In the genomic region with DNA sequence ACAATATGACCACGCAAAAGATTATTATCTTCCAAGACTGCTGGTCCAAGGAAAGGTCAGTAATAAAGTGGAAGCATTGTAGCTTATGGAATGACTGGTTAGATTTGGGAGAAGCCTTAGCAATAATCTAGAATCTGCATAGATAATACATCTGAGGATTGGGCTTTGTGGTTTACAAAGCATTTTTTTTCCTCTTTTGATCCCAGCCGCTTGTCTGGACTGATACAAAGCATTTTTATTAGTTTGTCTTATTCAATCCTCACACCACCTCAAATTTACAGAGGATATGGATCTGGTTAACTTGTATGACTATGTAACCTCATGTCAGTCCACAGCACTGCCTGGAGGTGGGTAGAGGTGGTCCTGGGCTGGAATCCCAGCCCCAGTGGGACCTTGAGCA, we compare ENCODE assay signal across 24 cellular contexts. TPM values are rescaled to one million over a fixed set of nuclear protein-coding genes. Genes with fewer than 3 reads are reported as not detected.
DNase-seq lines count a peak whose midpoint lies in the region; ATAC-seq, FAIRE-seq and TF ChIP-seq lines count a peak whose summit lies in the region.
"Had no signal": no experiment of that assay in that cellular context is flagged by ENCODE, and none has a peak within 500 bp of the region (broad histone marks: within the 10 kb centered on the region; RNA-seq: fewer than 3 reads in every experiment).

No MANE protein-coding gene starts in this region.

- H3K9me3 Mint-ChIP-seq in Caco-2 (ENCODE audit: unreplicated experiment): no peaks in the 10 kb centered on the region
- H3K9me3 Mint-ChIP-seq: CD4-positive, alpha-beta T cell had no signal

- H3K36me3 Mint-ChIP-seq in Caco-2 (ENCODE audit: insufficient read depth, unreplicated experiment): peaks cover 22% of the 10 kb centered on the region

- POLR2A ChIA-PET in Caco-2 (lab: Charles Lee): interaction anchor here (0.6 to 2.0 kb wide), 2 partner anchors 15 to 77 kb away, joined by 3 to 10 read pairs; a partner anchor contains a TSS

- no peak overlapping the region for H3K9ac ChIP-seq in kidney (ENCODE audit: low read length in 2 of 2)
- H3K9ac ChIP-seq: BLaER1 had no signal

- H3K27ac ChIP-seq in VCaP: peak overlapping the region; percentile 88
- H3K27ac ChIP-seq in kidney (ENCODE audit: low read depth in 2 of 2, low read length in 2 of 2): no peak overlapping the region
- H3K27ac ChIP-seq in gastrocnemius medialis: peak overlapping the region; percentile 60 to 88 (median 70)
- H3K27ac ChIP-seq: BLaER1, HL-60, Peyer's patch had no signal

- peak in 1 of 2 experiments; percentile 73 for DNase-seq in Caco-2
- peak; percentile 7 for DNase-seq in kidney
- DNase-seq in gastrocnemius medialis: no peak
- DNase-seq in iPS-NIHi7 (ENCODE audit: extremely low spot score): no peak
- DNase-seq in NCI-H526 (lab: John Stamatoyannopoulos, UW): no peak
- no peak for DNase-seq in cerebellar cortex (ENCODE audit: low spot score)
- DNase-seq in DMS 273 (lab: John Stamatoyannopoulos, UW; ENCODE audit: unreplicated experiment): no peak
- DNase-seq: CD4-positive, alpha-beta T cell; EL; GDM1; Karpas-422; MM.1S; NCI-H1694; NCI-H2029 treated with DMSO at 0.1 percent for 48 hours; NCI-H526 treated with DMSO at 0.1 percent for 48 hours; Peyer's patch; SHP77 treated with DMSO at 0.1 percent for 48 hours had no signal

- no TSS peak for BruUV-seq in Caco-2 (replicated peaks; lab: Mats Ljungman, UMichigan)

- H3K9me3 ChIP-seq in Caco-2 (no peaks in the 10 kb centered on the region), kidney (ENCODE audit: control insufficient read depth in 1 of 2, low read length in 2 of 2) (no peaks in the 10 kb centered on the region), gastrocnemius medialis (no peaks in the 10 kb centered on the region)
- H3K9me3 ChIP-seq: BLaER1, Peyer's patch had no signal

- TF ChIP-seq POLR2A in gastrocnemius medialis (IDR thresholded peaks at IDR 0.05): no peak

- no peak for FAIRE-seq in kidney (lab: Jason Lieb, UNC)
- FAIRE-seq: A204.1, GM12878, H54 had no signal

- CTCF ChIA-PET in Caco-2 (lab: Charles Lee): interaction anchor here (0.6 kb wide), 1 partner anchor 42 kb away, joined by 3 read pairs; no protein-coding TSS in a partner anchor

- no peak overlapping the region for H3K4me3 Mint-ChIP-seq in Caco-2 (ENCODE audit: unreplicated experiment)
- H3K4me3 Mint-ChIP-seq: CD4-positive, alpha-beta T cell had no signal

- H3K4me1 ChIP-seq in Caco-2 (peaks cover 31% of the 10 kb centered on the region), kidney (ENCODE audit: control insufficient read depth in 1 of 2, insufficient read depth in 1 of 2, low read depth in 1 of 2, low read length in 2 of 2) (peaks cover 5 to 9% of the 10 kb centered on the region in 2 donors), gastrocnemius medialis (peaks cover 38 to 40% of the 10 kb centered on the region in 2 donors)
- H3K4me1 ChIP-seq: BLaER1, Peyer's patch had no signal

- no peak for TF ChIP-seq CTCF in Caco-2 (IDR thresholded peaks at IDR 0.05; ENCODE audit: insufficient read depth in 1 of 2, low read depth in 1 of 2, low read length in 1 of 2, severe bottlenecking in 1 of 2, unreplicated experiment in 1 of 2)
- TF ChIP-seq CTCF in VCaP (conservative IDR thresholded peaks at IDR 0.05): no peak
- no peak for TF ChIP-seq CTCF in kidney (IDR thresholded peaks at IDR 0.05; ENCODE audit: borderline replicate concordance, extremely low read depth, insufficient read depth)
- TF ChIP-seq CTCF in gastrocnemius medialis (IDR thresholded peaks at IDR 0.05 in 4 of 5, conservative IDR thresholded peaks at IDR 0.05 in 1 of 5): no peak

- no peaks in the 10 kb centered on the region for H3K27me3 Mint-ChIP-seq in Caco-2 (ENCODE audit: insufficient read depth, unreplicated experiment)
- H3K27me3 Mint-ChIP-seq: CD4-positive, alpha-beta T cell had no signal

- H3K27ac Mint-ChIP-seq in Caco-2 (ENCODE audit: unreplicated experiment): peak overlapping the region; percentile 70
- H3K27ac Mint-ChIP-seq: CD4-positive, alpha-beta T cell had no signal

- intact Hi-C loops in Caco-2 (cut with micrococcal nuclease; ENCODE audit: unreplicated experiment) (loop anchor here (1.0 to 2.0 kb wide), 2 partner anchors 16 to 28 kb away; a partner anchor contains a TSS), kidney (cut with DNase I) (no loop called here), gastrocnemius medialis (cut with DNase I; ENCODE audit: low total_unique reads) (no loop called here)

- no peak overlapping the region for H3K4me3 ChIP-seq in Caco-2 (ENCODE audit: low read depth, low read length)
- H3K4me3 ChIP-seq in kidney (ENCODE audit: low read length in 2 of 2): no peak overlapping the region
- H3K4me3 ChIP-seq in gastrocnemius medialis: no peak overlapping the region
- H3K4me3 ChIP-seq: BLaER1, GM12878, Peyer's patch had no signal

- no peaks in the 10 kb centered on the region for H3K27me3 ChIP-seq in Caco-2 (replicated peaks; ENCODE audit: control insufficient read depth, insufficient read depth, low read length)
- no peaks in the 10 kb centered on the region for H3K27me3 ChIP-seq in gastrocnemius medialis
- H3K27me3 ChIP-seq: Peyer's patch had no signal

- H3K36me3 ChIP-seq in Caco-2 (ENCODE audit: control insufficient read depth, insufficient read depth, low read length) (no peaks in the 10 kb centered on the region), kidney (ENCODE audit: control insufficient read depth in 1 of 2, insufficient read depth in 2 of 2, low read length in 2 of 2) (peaks cover 2% of the 10 kb centered on the region in 2 donors), gastrocnemius medialis (no peaks in the 10 kb centered on the region)

- no peak for ATAC-seq in gastrocnemius medialis
- ATAC-seq: GM12878 had no signal

- in situ Hi-C loops in gastrocnemius medialis (cut with MboI; ENCODE audit: low sequenced_read_pairs in 4 of 4): no loop called here

- peaks cover 28% of the 10 kb centered on the region for H3K4me1 Mint-ChIP-seq in Caco-2 (ENCODE audit: low read depth, unreplicated experiment)

RNA-seq across cellular contexts. Expression of a gene that starts 1.0 kb away (rescaled TPM):
- total RNA-seq in Caco-2 (2022): 0.25 TPM in 1 of 2 replicates, not detected in the other
- total RNA-seq in kidney: not detected
- 6.4 TPM for polyA plus RNA-seq in kidney (ENCODE audit: insufficient read depth, low read depth, low replicate concordance)
- total RNA-seq in gastrocnemius medialis: 10 to 100 TPM in 2 of 4 donors, under 1 TPM in 1, not detected in 1; 0.67 to 31.3 (median 14.0) TPM
- total RNA-seq: CD4-positive, alpha-beta T cell; GM12878 had no signal
- polyA plus RNA-seq: AG04450 had no signal

RNA-seq across cellular contexts. Expression of a gene that starts 17.0 kb away (rescaled TPM):
- total RNA-seq in Caco-2 (2022) (732 and 805 TPM in 2 replicates), kidney (166 TPM), gastrocnemius medialis (100 to 1,000 TPM in 3 of 4 donors, 10 to 100 TPM in 1; 83.7 to 207 (median 156) TPM)
- polyA plus RNA-seq in kidney (ENCODE audit: insufficient read depth, low read depth, low replicate concordance): 457 TPM

RNA-seq across cellular contexts. Expression of a gene that starts 39.6 kb away (rescaled TPM):
- total RNA-seq in Caco-2 (2022) (8.2 and 9.1 TPM in 2 replicates), kidney (13.7 TPM), gastrocnemius medialis (under 1 TPM in 2 of 4 donors, not detected in 2; 0.25 to 0.38 TPM)
- polyA plus RNA-seq in kidney (ENCODE audit: insufficient read depth, low read depth, low replicate concordance): 14.8 TPM

Comparison
In these comparisons a context has a peak if more than half of its experiments do, and no peak if none do; other contexts are left out.
1. H3K27ac ChIP-seq: peak in VCaP (single experiment) and gastrocnemius medialis (4 of 4); none in kidney (0 of 2).